Comparison of ENCODE assay signal across 24 cellular contexts in genomic region chr10:2366532-2366931, GRCh38.
"Had no signal": no experiment of that assay in that cellular context is flagged by ENCODE, and none has a peak within 500 bp of the region (broad histone marks: within the 10 kb centered on the region; RNA-seq: fewer than 3 reads in every experiment).

No MANE protein-coding gene starts in this region.

- H3K4me3 ChIP-seq: stomach, suprapubic skin, testis, thoracic aorta, thyroid gland, tibial artery, tibial nerve, transverse colon, upper lobe of left lung, upper lobe of right lung, uterus, vagina had no signal

- DNase-seq: stimulated activated CD4-positive, alpha-beta T cell treated with anti-CD3 and anti-CD28 coated beads, Interleukin-2, amount 100 ng/mL, for 48 hours; stimulated activated CD4-positive, alpha-beta T cell treated with anti-CD3 and anti-CD28 coated beads, Interleukin-4, amount 100 ng/mL, for 1 hour; stimulated activated CD4-positive, alpha-beta T cell treated with anti-CD3 and anti-CD28 coated beads, Interleukin-4, amount 100 ng/mL, for 24 hours; stimulated activated CD4-positive, alpha-beta T cell treated with anti-CD3 and anti-CD28 coated beads, Interleukin-4, amount 100 ng/mL, for 4 hours; stimulated activated CD8-positive, alpha-beta memory T cell treated with anti-CD3 and anti-CD28 coated beads, Interleukin-4, amount 100 ng/mL, for 48 hours; stimulated activated naive B cell treated with anti-CD40 and anti-IgM and Interleukin-4, amounts not matched to agents 10 μg/mL and 1 μg/mL and 100 μg/mL, for 72 hours; stimulated activated naive CD4-positive, alpha-beta T cell; stimulated activated naive CD4-positive, alpha-beta T cell treated with Interleukin-2 at 50 U/mL for 16 hours; stimulated activated naive CD8-positive, alpha-beta T cell treated with anti-CD3 and anti-CD28 coated beads, Interleukin-15, amount 100 ng/mL, for 72 hours; stimulated activated naive CD8-positive, alpha-beta T cell treated with anti-CD3 and anti-CD28 coated beads, Interleukin-15, Interleukin-2, amounts not matched to agents 100 U/mL and 50 U/mL, for 24 hours; stomach; substantia nigra; testis; thyroid gland; tibial artery; transverse colon; trophoblast cell; upper lobe of left lung; upper lobe of right lung; uterus had no signal

- H3K27ac ChIP-seq: stomach, suprapubic skin, testis, thoracic aorta, thyroid gland, tibial artery, tibial nerve, transverse colon, upper lobe of left lung, upper lobe of right lung, uterus, vagina had no signal

- H3K9me3 ChIP-seq: suprapubic skin, testis, thoracic aorta, thyroid gland, transverse colon, upper lobe of right lung, vagina had no signal

- H3K27me3 ChIP-seq: suprapubic skin, testis, thyroid gland, tibial nerve, transverse colon, upper lobe of left lung, upper lobe of right lung, uterus, vagina had no signal

- H3K36me3 ChIP-seq: stomach, suprapubic skin, thoracic aorta, thyroid gland, tibial artery, tibial nerve, transverse colon, upper lobe of left lung, upper lobe of right lung, uterus, vagina had no signal
